8 cellular contexts compared by ENCODE assay signal in genomic region chr15:68620721-68621528, GRCh38.
DNase-seq lines count a peak whose midpoint lies in the region; ATAC-seq and TF ChIP-seq lines count a peak whose summit lies in the region.

No MANE protein-coding gene starts in this region.

- H3K4me1 ChIP-seq in muscle layer of duodenum (ENCODE audit: control insufficient read depth in 1 of 2, insufficient read depth in 2 of 2, low read length in 2 of 2): peaks cover 0 to 9% of the 10 kb centered on the region in 2 donors

- H3K4me3 ChIP-seq in coronary artery (peak overlapping the region; percentile 29), muscle layer of duodenum (ENCODE audit: low read depth in 1 of 2, low read length in 2 of 2) (no peak overlapping the region)

- TF ChIP-seq CTCF in coronary artery (IDR thresholded peaks at IDR 0.05): no peak

- no peak for ATAC-seq in HG03457 (IDR thresholded peaks at IDR 0.05; ENCODE audit: unreplicated experiment)

- peak; percentile 94 for DNase-seq in AG20443 (ENCODE audit: low spot score)
- peak; percentile 97 for DNase-seq in NCI-H2171 treated with DMSO at 0.1 percent for 48 hours (lab: John Stamatoyannopoulos, UW)
- DNase-seq in coronary artery (ENCODE audit: low spot score): peak; percentile 89
- DNase-seq in stimulated activated naive CD4-positive, alpha-beta T cell treated with Interleukin-2 at 50 U/mL for 16 hours (lab: John Stamatoyannopoulos, UW): no peak
- no peak for DNase-seq in COLO668 (lab: John Stamatoyannopoulos, UW; ENCODE audit: unreplicated experiment)
- DNase-seq in stimulated activated CD4-positive, alpha-beta T cell treated with anti-CD3 and anti-CD28 coated beads, Interleukin-12 subunit alpha, Interleukin-12 subunit beta, amount 100 ng/mL, for 4 hours: no peak

- no peaks in the 10 kb centered on the region for H3K36me3 ChIP-seq in muscle layer of duodenum (ENCODE audit: control insufficient read depth in 1 of 2, insufficient read depth in 2 of 2, low read length in 2 of 2)

- H3K27ac ChIP-seq in coronary artery (peak overlapping the region; percentile 29 to 68), muscle layer of duodenum (ENCODE audit: low read length) (peak overlapping the region; percentile 33)

- H3K9me3 ChIP-seq in muscle layer of duodenum (ENCODE audit: control insufficient read depth in 1 of 2, low read length in 2 of 2): no peaks in the 10 kb centered on the region

- H3K27me3 ChIP-seq in muscle layer of duodenum (ENCODE audit: low read depth, low read length): no peaks in the 10 kb centered on the region

Comparison
In these comparisons a context has a peak if more than half of its experiments do, and no peak if none do; other contexts are left out.
1. DNase-seq: peak in AG20443 (single experiment), NCI-H2171 treated with DMSO at 0.1 percent for 48 hours (single experiment) and coronary artery (single experiment); none in stimulated activated naive CD4-positive, alpha-beta T cell treated with Interleukin-2 at 50 U/mL for 16 hours (single experiment), COLO668 (single experiment) and stimulated activated CD4-positive, alpha-beta T cell treated with anti-CD3 and anti-CD28 coated beads, Interleukin-12 subunit alpha, Interleukin-12 subunit beta, amount 100 ng/mL, for 4 hours (single experiment).